19 cellular contexts compared by ENCODE assay signal in genomic region chr3:24042879-24043567, GRCh38.
DNase-seq lines count a peak whose midpoint lies in the region; ATAC-seq and TF ChIP-seq lines count a peak whose summit lies in the region.
"Had no signal": no experiment of that assay in that cellular context is flagged by ENCODE, and none has a peak within 500 bp of the region (broad histone marks: within the 10 kb centered on the region; RNA-seq: fewer than 3 reads in every experiment).

No MANE protein-coding gene starts in this region.

- 56 to 72% (median 65%) methylated on average over 9 of the region's 9 CpGs for WGBS in heart left ventricle, 4 donors
- WGBS in tibial nerve, 2 donors: 63 to 69% methylated on average over 9 of the region's 9 CpGs

- TF ChIP-seq CTCF in heart left ventricle (IDR thresholded peaks at IDR 0.05) (no peak), omental fat pad (IDR thresholded peaks at IDR 0.05) (no peak), tibial nerve (IDR thresholded peaks at IDR 0.05) (no peak)

- TF ChIP-seq POLR2A in heart left ventricle (IDR thresholded peaks at IDR 0.05) (no peak), tibial nerve (IDR thresholded peaks at IDR 0.05) (no peak)

- H3K27me3 ChIP-seq in adipocyte (replicated peaks; ENCODE audit: control insufficient read depth, insufficient read depth, low read length) (no peaks in the 10 kb centered on the region), heart left ventricle (no peaks in the 10 kb centered on the region), tibial nerve (no peaks in the 10 kb centered on the region)
- H3K27me3 ChIP-seq: neural progenitor cell had no signal

- H3K27ac ChIP-seq in heart left ventricle (peak overlapping the region; percentile 1 to 90 (median 74)), tibial nerve (peak overlapping the region; percentile 32 to 54 (median 49))
- H3K27ac ChIP-seq: KMS-11, neural progenitor cell had no signal

- no peak for TF ChIP-seq EP300 in tibial nerve (IDR thresholded peaks at IDR 0.05)

- H3K36me3 ChIP-seq in adipocyte (ENCODE audit: control insufficient read depth, insufficient read depth, low read length, severe bottlenecking): no peaks in the 10 kb centered on the region
- no peaks in the 10 kb centered on the region for H3K36me3 ChIP-seq in heart left ventricle
- H3K36me3 ChIP-seq in tibial nerve: no peaks in the 10 kb centered on the region
- H3K36me3 ChIP-seq: neural progenitor cell had no signal

- ATAC-seq in heart left ventricle: peak in 1 of 4 donors; percentile 42
- ATAC-seq in omental fat pad (ENCODE audit: low FRiP score): peak; percentile 48
- no peak for ATAC-seq in HG02885 (IDR thresholded peaks at IDR 0.05; ENCODE audit: poor library complexity, unreplicated experiment)
- ATAC-seq: left colon, Panc1 had no signal

- H3K4me1 ChIP-seq in adipocyte (ENCODE audit: control insufficient read depth, insufficient read depth, low read length) (peaks cover 23% of the 10 kb centered on the region), heart left ventricle (peaks cover 0 to 26% (median 17%) of the 10 kb centered on the region in 12 donors), tibial nerve (peaks cover 0 to 17% (median 2%) of the 10 kb centered on the region in 4 donors)
- H3K4me1 ChIP-seq: neural progenitor cell had no signal

- H3K9me3 ChIP-seq in adipocyte (ENCODE audit: control insufficient read depth, low read length): no peaks in the 10 kb centered on the region
- H3K9me3 ChIP-seq in heart left ventricle: no peaks in the 10 kb centered on the region
- H3K9me3 ChIP-seq in tibial nerve: no peaks in the 10 kb centered on the region

- DNase-seq in adipocyte (ENCODE audit: low read depth) (no peak), heart left ventricle (no peak), omental fat pad (ENCODE audit: low spot score) (no peak), tibial nerve (ENCODE audit: low spot score in 2 of 2) (no peak), SW480 (ENCODE audit: low spot score) (no peak), COLO668 (lab: John Stamatoyannopoulos, UW; ENCODE audit: unreplicated experiment) (no peak), UCSD-AML1 (lab: John Stamatoyannopoulos, UW; ENCODE audit: unreplicated experiment) (no peak)
- DNase-seq: activated CD4-positive, alpha-beta T cell treated with anti-CD3 and anti-CD28 coated beads for 1 hour; activated T-cell treated with anti-CD3 and anti-CD28 coated beads, Interleukin-2, amount 50 U/mL, for 24 hours; DMS79 treated with DMSO at 0.1 percent for 48 hours; left colon; NCI-H1417 treated with DMSO at 0.1 percent for 48 hours; NCI-H510A; stimulated activated CD4-positive, alpha-beta T cell treated with anti-CD3 and anti-CD28 coated beads, Interleukin-12 subunit alpha, Interleukin-12 subunit beta, amount 100 ng/mL, for 4 hours; T-helper 1 cell had no signal

- H3K4me3 ChIP-seq in adipocyte (ENCODE audit: low read length) (peak overlapping the region; percentile 66), heart left ventricle (peak overlapping the region in 3 of 12 donors; percentile 18 to 35 (median 19)), tibial nerve (no peak overlapping the region)
- H3K4me3 ChIP-seq: neural progenitor cell had no signal

- intact Hi-C loops in heart left ventricle (cut with DNase I): no loop called here

- peak overlapping the region; percentile 68 for H3K9ac ChIP-seq in adipocyte (ENCODE audit: low read length)
- H3K9ac ChIP-seq: KMS-11, neural progenitor cell had no signal
